10 cellular contexts compared by ENCODE assay signal in the genomic region with DNA sequence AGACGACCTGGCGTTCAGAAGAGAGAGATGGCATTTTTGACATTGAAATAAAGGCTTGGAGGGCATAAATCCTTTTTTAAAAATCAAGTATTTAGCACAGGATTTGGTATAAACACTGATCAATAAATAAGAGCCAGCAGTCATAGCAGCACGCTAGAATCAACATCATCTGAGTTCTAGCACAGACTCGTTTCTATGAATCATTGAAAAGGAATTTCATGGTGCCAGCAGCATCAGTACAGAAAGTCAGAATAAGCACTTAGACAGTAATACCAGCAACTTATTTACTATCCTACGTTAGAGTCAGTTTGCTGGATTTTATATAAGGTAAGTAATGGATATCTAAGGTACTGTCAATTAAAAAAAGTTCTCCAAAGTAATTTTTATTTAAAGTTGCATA.
DNase-seq lines count a peak whose midpoint lies in the region; ATAC-seq and TF ChIP-seq lines count a peak whose summit lies in the region.
"Had no signal": no experiment of that assay in that cellular context is flagged by ENCODE, and none has a peak within 500 bp of the region (broad histone marks: within the 10 kb centered on the region; RNA-seq: fewer than 3 reads in every experiment).

No MANE protein-coding gene starts in this region.

- H3K4me1 ChIP-seq in esophagus muscularis mucosa = peaks cover 0 to 19% (median 8%) of the 10 kb centered on the region in 4 donors
- H3K4me1 ChIP-seq in effector memory CD4-positive, alpha-beta T cell (ENCODE audit: control insufficient read depth, insufficient read depth, low read length, poor library complexity, severe bottlenecking) = no peaks in the 10 kb centered on the region

- H3K36me3 ChIP-seq in SK-N-MC (ENCODE audit: insufficient read depth, low read length) (no peaks in the 10 kb centered on the region), esophagus muscularis mucosa (no peaks in the 10 kb centered on the region)
- no peaks in the 10 kb centered on the region for H3K36me3 ChIP-seq in effector memory CD4-positive, alpha-beta T cell (ENCODE audit: control insufficient read depth, insufficient read depth, low read length)

- DNase-seq in GM04503 (ENCODE audit: low read depth) (peak; percentile 51), SK-N-MC (ENCODE audit: low read depth, low spot score) (no peak), fibroblast of peridontal ligament (ENCODE audit: extremely low read depth) (peak; percentile 87), pulmonary artery endothelial cell (ENCODE audit: low read depth, low spot score) (peak; percentile 11), pons (ENCODE audit: low spot score) (no peak), esophagus muscularis mucosa (ENCODE audit: extremely low spot score) (no peak)
- no peak for DNase-seq in effector memory CD4-positive, alpha-beta T cell
- DNase-seq: activated T-cell treated with anti-CD3 and anti-CD28 coated beads, Interleukin-2, amount 50 U/mL, for 72 hours; Karpas-422 had no signal

- no peaks in the 10 kb centered on the region for H3K9me3 ChIP-seq in SK-N-MC (ENCODE audit: low read depth, low read length)
- H3K9me3 ChIP-seq in esophagus muscularis mucosa = no peaks in the 10 kb centered on the region
- no peaks in the 10 kb centered on the region for H3K9me3 ChIP-seq in effector memory CD4-positive, alpha-beta T cell (ENCODE audit: control insufficient read depth, low read length)

- WGBS in esophagus muscularis mucosa = 54% methylated on average over 5 of the region's 5 CpGs

- ATAC-seq in GM21737 (IDR thresholded peaks at IDR 0.05; ENCODE audit: unreplicated experiment) = no peak
- ATAC-seq: activated T-cell treated with anti-CD3 and anti-CD28 coated beads, Interleukin-2, amount 50 U/mL, for 72 hours had no signal

- TF ChIP-seq POLR2A in esophagus muscularis mucosa (IDR thresholded peaks at IDR 0.05; ENCODE audit: low read depth) = no peak

- H3K4me3 ChIP-seq in SK-N-MC = peak overlapping the region; percentile 17
- no peak overlapping the region for H3K4me3 ChIP-seq in esophagus muscularis mucosa
- H3K4me3 ChIP-seq in effector memory CD4-positive, alpha-beta T cell (ENCODE audit: insufficient read depth, low read depth, low read length, poor library complexity, severe bottlenecking) = no peak overlapping the region

- TF ChIP-seq EP300 in esophagus muscularis mucosa (IDR thresholded peaks at IDR 0.05) = no peak

- no peak overlapping the region for H3K9ac ChIP-seq in SK-N-MC (ENCODE audit: insufficient read length)

- intact Hi-C loops in esophagus muscularis mucosa (cut with DNase I) = no loop called here

- H3K27me3 ChIP-seq in esophagus muscularis mucosa = no peaks in the 10 kb centered on the region
- H3K27me3 ChIP-seq in effector memory CD4-positive, alpha-beta T cell (replicated peaks; ENCODE audit: control insufficient read depth, insufficient read depth, low read length, poor library complexity, severe bottlenecking) = no peaks in the 10 kb centered on the region

- TF ChIP-seq CTCF in esophagus muscularis mucosa (IDR thresholded peaks at IDR 0.05) = no peak

- H3K27ac ChIP-seq in SK-N-MC (peak overlapping the region; percentile 43; the same call in 1 of the 2 replicates), esophagus muscularis mucosa (replicated peaks in 1 of 4) (no peak overlapping the region)
- H3K27ac ChIP-seq in effector memory CD4-positive, alpha-beta T cell (ENCODE audit: insufficient read depth, low read length, poor library complexity, severe bottlenecking) = no peak overlapping the region

Comparison
In these comparisons a context has a peak if more than half of its experiments do, and no peak if none do; other contexts are left out.
1. DNase-seq: peak in GM04503 (single experiment), fibroblast of peridontal ligament (single experiment) and pulmonary artery endothelial cell (single experiment); none in SK-N-MC (single experiment), pons (single experiment), esophagus muscularis mucosa (single experiment) and effector memory CD4-positive, alpha-beta T cell (0 of 3).